ENCODE assay signal across 32 cellular contexts in the genomic region with DNA sequence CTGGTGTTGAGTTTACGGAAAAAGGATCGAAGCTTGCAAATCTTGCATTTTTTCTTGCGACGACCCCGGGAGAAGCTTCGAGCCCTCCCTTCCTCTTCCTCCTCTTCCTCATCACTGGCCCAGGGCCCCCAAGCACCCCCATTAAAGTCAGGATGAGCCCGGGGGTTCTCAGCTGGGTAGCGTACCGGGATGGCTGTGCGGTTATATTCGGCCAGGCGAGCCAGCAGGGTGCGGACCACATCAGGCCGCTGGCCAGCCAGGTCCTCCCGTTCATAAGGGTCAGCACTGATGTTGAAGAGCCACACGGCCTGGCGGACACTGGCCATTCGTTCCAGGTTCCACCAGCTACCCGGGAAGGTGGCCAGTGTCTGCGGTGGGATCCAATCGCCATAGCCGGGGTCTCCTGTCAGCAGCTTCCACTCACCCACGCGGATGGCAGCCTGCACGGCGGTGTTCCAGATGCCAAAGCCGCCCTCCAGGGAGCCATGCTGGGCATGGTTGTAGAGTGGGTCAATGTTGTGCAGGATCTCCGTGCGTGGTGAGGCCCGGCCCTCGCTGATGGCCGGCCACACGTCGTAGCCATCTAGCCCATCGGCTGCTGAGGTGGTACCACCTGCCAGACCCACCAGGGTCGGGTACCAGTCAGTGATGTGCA. TPM values are rescaled to one million over a fixed set of nuclear protein-coding genes. Genes with fewer than 3 reads are reported as not detected.
"Had no signal": no experiment of that assay in that cellular context is flagged by ENCODE, and none has a peak within 500 bp of the region (broad histone marks: within the 10 kb centered on the region; RNA-seq: fewer than 3 reads in every experiment).

No MANE protein-coding gene starts in this region.

- H3K27me3 ChIP-seq: brain microvascular endothelial cell, Peyer's patch had no signal

- DNase-seq: activated CD4-positive, alpha-beta T cell treated with anti-CD3 and anti-CD28 coated beads, Interleukin-2, amount 10 ng/mL, durations not matched to agents 24 days and 14 days; activated CD4-positive, alpha-beta T cell treated with anti-CD3 and anti-CD28 coated beads, Interleukin-2, amount 50 U/mL, for 4 hours; activated CD8-positive, alpha-beta T cell treated with anti-CD3 and anti-CD28 coated beads for 36 hours; activated effector memory CD4-positive, alpha-beta T cell treated with Interleukin-2 at 50 U/mL for 16 hours; activated naive CD4-positive, alpha-beta T cell treated with anti-CD3 and anti-CD28 coated beads, Interleukin-2, amount 50 U/mL, for 16 hours; activated naive CD8-positive, alpha-beta T cell treated with anti-CD3 and anti-CD28 coated beads for 36 hours; activated T-cell treated with anti-CD3 and anti-CD28 coated beads, Interleukin-2, amount 50 U/mL, for 4 hours; amniotic stem cell; brain microvascular endothelial cell; Karpas-422; KBM-7; NCI-H1105; NCI-H1417 treated with DMSO at 0.1 percent for 48 hours; NCI-H1694; NCI-H1930; NCI-H2081 treated with DMSO at 0.1 percent for 48 hours; NCI-H226; NCI-H524 treated with DMSO at 0.1 percent for 48 hours; PC-3; Right ventricle myocardium superior; RPMI8226; SW 1271; T-helper 1 cell; T-helper 2 cell; T-helper 9 cell; WERI-Rb-1 had no signal

- H3K36me3 ChIP-seq: brain microvascular endothelial cell, cardiac muscle cell, Peyer's patch, WERI-Rb-1 had no signal

- H3K27ac ChIP-seq: brain microvascular endothelial cell, cardiac muscle cell, Peyer's patch, WERI-Rb-1 had no signal

- H3K4me3 ChIP-seq: cardiac muscle cell, Peyer's patch had no signal

- ATAC-seq: activated CD8-positive, alpha-beta T cell treated with anti-CD3 and anti-CD28 coated beads for 36 hours; activated T-cell treated with anti-CD3 and anti-CD28 coated beads, Interleukin-2, amount 50 U/mL, for 4 hours; PC-3 had no signal

- H3K9me3 ChIP-seq: Peyer's patch had no signal

RNA-seq across cellular contexts. Expression of gene ARSI, which starts 5.3 kb away (rescaled TPM):
- total RNA-seq: activated CD4-positive, alpha-beta T cell treated with anti-CD3 and anti-CD28 coated beads, Interleukin-2, amount 10 ng/mL, durations not matched to agents 24 days and 14 days; activated CD8-positive, alpha-beta memory T cell treated with anti-CD3 and anti-CD28 coated beads for 36 hours; activated CD8-positive, alpha-beta T cell treated with anti-CD3 and anti-CD28 coated beads for 36 hours; activated naive CD8-positive, alpha-beta T cell treated with anti-CD3 and anti-CD28 coated beads for 36 hours; activated T-cell treated with anti-CD3 and anti-CD28 coated beads, Interleukin-2, amount 50 U/mL, for 4 hours; Peyer's patch had no signal
- polyA plus RNA-seq: aorta had no signal

RNA-seq across cellular contexts. Expression of gene CAMK2A, which starts 7.8 kb away (rescaled TPM):
- total RNA-seq: activated CD4-positive, alpha-beta T cell treated with anti-CD3 and anti-CD28 coated beads, Interleukin-2, amount 10 ng/mL, durations not matched to agents 24 days and 14 days; activated CD8-positive, alpha-beta memory T cell treated with anti-CD3 and anti-CD28 coated beads for 36 hours; activated CD8-positive, alpha-beta T cell treated with anti-CD3 and anti-CD28 coated beads for 36 hours; activated naive CD8-positive, alpha-beta T cell treated with anti-CD3 and anti-CD28 coated beads for 36 hours; activated T-cell treated with anti-CD3 and anti-CD28 coated beads, Interleukin-2, amount 50 U/mL, for 4 hours; MCF 10A; NCI-H460 had no signal
